11 cellular contexts compared by ENCODE assay signal in the genomic region with DNA sequence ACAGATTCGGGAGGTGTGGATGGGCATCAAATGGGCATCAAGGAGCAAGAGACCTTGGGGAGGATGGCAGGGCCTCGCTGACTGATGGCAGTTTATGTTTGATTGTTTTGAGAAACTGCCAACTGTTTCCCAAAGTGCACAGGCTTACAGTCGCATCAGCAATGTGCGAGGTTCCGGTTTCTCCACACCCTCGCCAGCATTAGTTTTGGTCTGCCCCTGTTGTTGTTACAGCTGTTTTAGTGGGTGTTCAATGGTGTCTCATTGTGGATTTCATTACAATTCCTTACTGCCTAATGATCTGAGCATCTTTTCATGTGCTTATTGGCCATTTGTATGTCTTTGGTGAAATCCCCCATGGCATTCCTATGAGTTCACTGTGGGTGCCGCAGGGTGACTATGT. TPM values are rescaled to one million over a fixed set of nuclear protein-coding genes. Genes with fewer than 3 reads are reported as not detected.
DNase-seq lines count a peak whose midpoint lies in the region; ATAC-seq, FAIRE-seq and TF ChIP-seq lines count a peak whose summit lies in the region.
"Had no signal": no experiment of that assay in that cellular context is flagged by ENCODE, and none has a peak within 500 bp of the region (broad histone marks: within the 10 kb centered on the region; RNA-seq: fewer than 3 reads in every experiment).

No MANE protein-coding gene starts in this region.

- no peak overlapping the region for H3K4me2 ChIP-seq in endothelial cell of umbilical vein (ENCODE audit: insufficient read depth, low read length)
- no peak overlapping the region for H3K4me2 ChIP-seq in neural progenitor cell

- H3K27ac ChIP-seq in cardiac muscle cell (peak overlapping the region; percentile 26), endothelial cell of umbilical vein (ENCODE audit: insufficient read depth, low read depth, low read length) (no peak overlapping the region), neural progenitor cell (no peak overlapping the region), vagina (peak overlapping the region; percentile 38)

- ATAC-seq in Right ventricle myocardium inferior: no peak

- FAIRE-seq in endothelial cell of umbilical vein (lab: Jason Lieb, UNC): no peak

- no peaks in the 10 kb centered on the region for H3K9me1 ChIP-seq in endothelial cell of umbilical vein (replicated peaks; ENCODE audit: control insufficient read depth, extremely low read depth, insufficient read depth, low read length)

- no peak overlapping the region for H3K27ac Mint-ChIP-seq in neural progenitor cell
- H3K27ac Mint-ChIP-seq: activated B cell treated with CpG ODN at 0.5 μM for 24 hours; stimulated activated naive CD8-positive, alpha-beta T cell treated with anti-CD3 and anti-CD28 coated beads, Interleukin-15, amount 100 ng/mL, for 72 hours had no signal

- intact Hi-C loops in Right ventricle myocardium inferior (cut with DNase I): loop anchor here (2.0 to 5.0 kb wide), 2 partner anchors 97 to 534 kb away; no protein-coding TSS in a partner anchor
- intact Hi-C loops in endothelial cell of umbilical vein (cut with micrococcal nuclease): no loop called here
- intact Hi-C loops in vagina (cut with DNase I): no loop called here

- H3K9me3 ChIP-seq in cardiac muscle cell (ENCODE audit: low read depth) (no peaks in the 10 kb centered on the region), endothelial cell of umbilical vein (replicated peaks; ENCODE audit: control insufficient read depth, insufficient read depth, low read length) (no peaks in the 10 kb centered on the region), neural progenitor cell (ENCODE audit: low read depth) (no peaks in the 10 kb centered on the region), vagina (no peaks in the 10 kb centered on the region)

- H3K4me3 ChIP-seq in cardiac muscle cell: no peak overlapping the region
- no peak overlapping the region for H3K4me3 ChIP-seq in endothelial cell of umbilical vein (replicated peaks in 1 of 3; ENCODE audit: insufficient read depth in 1 of 3, low read depth in 1 of 3, low read length in 3 of 3)
- no peak overlapping the region for H3K4me3 ChIP-seq in neural progenitor cell
- no peak overlapping the region for H3K4me3 ChIP-seq in vagina

- H3K79me2 ChIP-seq in endothelial cell of umbilical vein (ENCODE audit: control insufficient read depth, insufficient read depth, low read length): no peaks in the 10 kb centered on the region
- H3K79me2 ChIP-seq in neural progenitor cell (ENCODE audit: low read depth): no peaks in the 10 kb centered on the region

- H3K27me3 ChIP-seq in cardiac muscle cell: no peaks in the 10 kb centered on the region
- H3K27me3 ChIP-seq in endothelial cell of umbilical vein (ENCODE audit: control insufficient read depth in 2 of 2, insufficient read depth in 2 of 2, low read length in 2 of 2): no peaks in the 10 kb centered on the region
- H3K27me3 ChIP-seq in neural progenitor cell: no peaks in the 10 kb centered on the region
- H3K27me3 ChIP-seq in vagina: no peaks in the 10 kb centered on the region
- H3K27me3 ChIP-seq: dorsolateral prefrontal cortex had no signal

- H2AFZ ChIP-seq in endothelial cell of umbilical vein (ENCODE audit: low read depth, low read length) (peak overlapping the region; percentile 69), neural progenitor cell (replicated peaks) (peak overlapping the region; percentile 99)

- H3K4me1 ChIP-seq in cardiac muscle cell (ENCODE audit: low read depth) (peaks cover 8% of the 10 kb centered on the region), endothelial cell of umbilical vein (ENCODE audit: control insufficient read depth, extremely low read depth, insufficient read depth, low read length) (peaks cover 22% of the 10 kb centered on the region), neural progenitor cell (peaks cover 4% of the 10 kb centered on the region), vagina (peaks cover 21% of the 10 kb centered on the region)

- H3K36me3 ChIP-seq in cardiac muscle cell (no peaks in the 10 kb centered on the region), endothelial cell of umbilical vein (ENCODE audit: control insufficient read depth in 2 of 2, extremely low read depth in 1 of 2, insufficient read depth in 2 of 2, low read length in 2 of 2) (no peaks in the 10 kb centered on the region), neural progenitor cell (no peaks in the 10 kb centered on the region), vagina (no peaks in the 10 kb centered on the region)

- dilution Hi-C loops in endothelial cell of umbilical vein (cut with MboI; ENCODE audit: extremely low pct_ligation_motif_present, low sequenced_read_pairs): no loop called here

- no peak for TF ChIP-seq CTCF in cardiac muscle cell (IDR thresholded peaks at IDR 0.05; ENCODE audit: low read depth, low read length)
- TF ChIP-seq CTCF in endothelial cell of umbilical vein (IDR thresholded peaks at IDR 0.05; ENCODE audit: extremely low read depth in 1 of 2, insufficient read depth in 1 of 2, low read depth in 1 of 2, low read length in 2 of 2): no peak
- TF ChIP-seq CTCF in neural progenitor cell (IDR thresholded peaks at IDR 0.05): no peak
- no peak for TF ChIP-seq CTCF in vagina (IDR thresholded peaks at IDR 0.05)

- no TSS peak for BruUV-seq in endothelial cell of umbilical vein (replicated peaks; lab: Mats Ljungman, UMichigan)

- DNase-seq in cardiac muscle cell (ENCODE audit: low read depth in 1 of 2, low spot score in 1 of 2) (no peak), Right ventricle myocardium inferior (ENCODE audit: missing footprints) (no peak), endothelial cell of umbilical vein (ENCODE audit: low read depth, low spot score) (no peak), neural progenitor cell (ENCODE audit: low spot score) (no peak), vagina (ENCODE audit: extremely low spot score in 2 of 2) (peak in 1 of 2 donors; percentile 81), NCI-H526 (lab: John Stamatoyannopoulos, UW) (no peak), globus pallidus (ENCODE audit: low spot score) (no peak), SW480 (ENCODE audit: low spot score) (no peak)

- H3F3A ChIP-seq in neural progenitor cell (ENCODE audit: low read depth): no peaks in the 10 kb centered on the region

- H3K9ac ChIP-seq in endothelial cell of umbilical vein (replicated peaks; ENCODE audit: extremely low read depth, insufficient read depth, low read length) (peak overlapping the region; percentile 11), neural progenitor cell (no peak overlapping the region)

- H3K4me1 Mint-ChIP-seq in neural progenitor cell: peaks cover 10% of the 10 kb centered on the region

- peaks cover 5% of the 10 kb centered on the region for H3K27me3 Mint-ChIP-seq in neural progenitor cell (ENCODE audit: insufficient read depth, low read depth)
- H3K27me3 Mint-ChIP-seq: activated B cell treated with CpG ODN at 0.5 μM for 24 hours; stimulated activated naive CD8-positive, alpha-beta T cell treated with anti-CD3 and anti-CD28 coated beads, Interleukin-15, amount 100 ng/mL, for 72 hours had no signal

- peaks cover 2% of the 10 kb centered on the region for H3K36me3 Mint-ChIP-seq in neural progenitor cell

- POLR2A ChIA-PET in endothelial cell of umbilical vein (lab: Charles Lee): interaction anchor here (0.9 kb wide), 1 partner anchor 135 kb away, joined by 3 read pairs; no protein-coding TSS in a partner anchor

- no peak overlapping the region for H3K4me3 Mint-ChIP-seq in neural progenitor cell
- H3K4me3 Mint-ChIP-seq: stimulated activated naive CD8-positive, alpha-beta T cell treated with anti-CD3 and anti-CD28 coated beads, Interleukin-15, amount 100 ng/mL, for 72 hours had no signal

- no peaks in the 10 kb centered on the region for H4K20me1 ChIP-seq in endothelial cell of umbilical vein (replicated peaks; ENCODE audit: control insufficient read depth, extremely low read depth, insufficient read depth, low read length)
- H4K20me1 ChIP-seq in neural progenitor cell (ENCODE audit: low read depth): no peaks in the 10 kb centered on the region

- TF ChIP-seq POLR2A in endothelial cell of umbilical vein (IDR thresholded peaks at IDR 0.05; ENCODE audit: low read depth, low read length) (no peak), vagina (IDR thresholded peaks at IDR 0.05) (no peak)

- CTCF ChIA-PET in endothelial cell of umbilical vein (lab: Charles Lee): interaction anchor here (0.7 to 6.1 kb wide), 55 partner anchors 10 to 1657 kb away, joined by 3 to 136 read pairs (median 6); a partner anchor contains a TSS

- no peaks in the 10 kb centered on the region for H3K9me3 Mint-ChIP-seq in neural progenitor cell
- H3K9me3 Mint-ChIP-seq: activated B cell treated with CpG ODN at 0.5 μM for 24 hours; stimulated activated naive CD8-positive, alpha-beta T cell treated with anti-CD3 and anti-CD28 coated beads, Interleukin-15, amount 100 ng/mL, for 72 hours had no signal

TF ChIP-seq in endothelial cell of umbilical vein, 7 proteins besides CTCF, POLR2A, EP300 and RAD21:
- TF ChIP-seq, protein P1, sequence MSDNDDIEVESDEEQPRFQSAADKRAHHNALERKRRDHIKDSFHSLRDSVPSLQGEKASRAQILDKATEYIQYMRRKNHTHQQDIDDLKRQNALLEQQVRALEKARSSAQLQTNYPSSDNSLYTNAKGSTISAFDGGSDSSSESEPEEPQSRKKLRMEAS (IDR thresholded peaks at IDR 0.05; ENCODE audit: insufficient read depth, insufficient read length): no peak
- TF ChIP-seq EZH2 (IDR thresholded peaks at IDR 0.05; ENCODE audit: borderline replicate concordance, low read depth, low read length, severe bottlenecking) (no peak), MYC (IDR thresholded peaks at IDR 0.05; ENCODE audit: low read depth, low read length) (no peak), POLR2AphosphoS5 (IDR thresholded peaks at IDR 0.05; ENCODE audit: insufficient read depth, low read depth, low read length) (no peak), JUN (IDR thresholded peaks at IDR 0.05; ENCODE audit: borderline replicate concordance, insufficient read depth, insufficient read length, low read depth) (no peak), FOS (IDR thresholded peaks at IDR 0.05; ENCODE audit: borderline replicate concordance, insufficient read depth, low read length) (no peak), GATA2 (IDR thresholded peaks at IDR 0.05; ENCODE audit: insufficient read depth, insufficient read length, low read depth, low read length) (no peak)
TF ChIP-seq in endothelial cell of umbilical vein: peak in this region for 0.

RNA-seq across cellular contexts. Expression of a gene that starts 24.4 kb away (rescaled TPM):
- total RNA-seq in cardiac muscle cell (1.8 and 6.6 TPM in 2 replicates), Right ventricle myocardium inferior (5.4 TPM), endothelial cell of umbilical vein (5.8 and 8.2 TPM in 2 replicates), neural progenitor cell (ENCODE audit: low replicate concordance) (3.4 and 4.4 TPM in 2 replicates), vagina (3.7 TPM)
- polyA plus RNA-seq in cardiac muscle cell (0.68 and 3.3 TPM in 2 replicates), endothelial cell of umbilical vein (4.0 and 4.9 TPM in 2 replicates)
- polyA plus RNA-seq in endothelial cell of umbilical vein (2011; cell fraction: cytosol; rRNA removed): 4.1 and 6.8 TPM in 2 replicates
- 11.0 and 15.6 TPM in 2 replicates for polyA plus RNA-seq in endothelial cell of umbilical vein (2011; cell fraction: nucleus; rRNA removed)
- 5.0 and 7.2 TPM in 2 replicates for polyA plus RNA-seq in endothelial cell of umbilical vein (2012)
- 17.1 and 21.8 TPM in 2 replicates for polyA minus RNA-seq in endothelial cell of umbilical vein
- not detected for polyA minus RNA-seq in endothelial cell of umbilical vein (2011; cell fraction: cytosol; rRNA and poly(A)+ RNA removed)
- 12.1 and 14.2 TPM in 2 replicates for polyA minus RNA-seq in endothelial cell of umbilical vein (2011; cell fraction: nucleus; rRNA and poly(A)+ RNA removed)

Comparison
In these comparisons a context has a peak if more than half of its experiments do, and no peak if none do; other contexts are left out.
1. H3K27ac ChIP-seq: peak in cardiac muscle cell (single experiment) and vagina (single experiment); none in endothelial cell of umbilical vein (single experiment) and neural progenitor cell (single experiment).